In genomic region chr18:35291166-35291565, GRCh38 we compare ENCODE assay signal across 1 cellular context.
TF ChIP-seq lines count a peak whose summit lies in the region.

No MANE protein-coding gene starts in this region.

TF ChIP-seq in GM12878, 131 proteins besides CTCF, POLR2A, EP300 and RAD21:
- TF ChIP-seq GATAD2B (conservative IDR thresholded peaks at IDR 0.05; ENCODE audit: low read depth) = no peak
- TF ChIP-seq MTA2 (IDR thresholded peaks at IDR 0.05; ENCODE audit: low read depth) = no peak
- no peak for TF ChIP-seq ZNF274 (IDR thresholded peaks at IDR 0.05; ENCODE audit: insufficient read depth, insufficient read length)
- TF ChIP-seq EED (IDR thresholded peaks at IDR 0.05; ENCODE audit: low read depth) = no peak
- TF ChIP-seq HCFC1 (IDR thresholded peaks at IDR 0.05; ENCODE audit: low read length) = no peak
- no peak for TF ChIP-seq ETV6 (conservative IDR thresholded peaks at IDR 0.05 in 1 of 2, IDR thresholded peaks at IDR 0.05 in 1 of 2; ENCODE audit: borderline replicate concordance in 1 of 2, low read depth in 1 of 2)
- TF ChIP-seq PML (IDR thresholded peaks at IDR 0.05; ENCODE audit: low read length) = no peak
- no peak for TF ChIP-seq RUNX3 (IDR thresholded peaks at IDR 0.05; ENCODE audit: low read length)
- no peak for TF ChIP-seq IRF5 (IDR thresholded peaks at IDR 0.05; ENCODE audit: borderline replicate concordance)
- no peak for TF ChIP-seq ZBED1 (IDR thresholded peaks at IDR 0.05; ENCODE audit: borderline replicate concordance)
- TF ChIP-seq TAF1 (IDR thresholded peaks at IDR 0.05; ENCODE audit: borderline replicate concordance, low read depth, low read length) = no peak
- no peak for TF ChIP-seq RCOR1 (conservative IDR thresholded peaks at IDR 0.05; ENCODE audit: low read depth, low read length)
